ENCODE assay signal across 8 cellular contexts in genomic region chr1:110783292-110783918, GRCh38.
DNase-seq lines count a peak whose midpoint lies in the region; ATAC-seq and TF ChIP-seq lines count a peak whose summit lies in the region.

No MANE protein-coding gene starts in this region.

- TF ChIP-seq CTCF in mucosa of descending colon (IDR thresholded peaks at IDR 0.05): peak; percentile 88

- H3K27ac ChIP-seq in CD4-positive, alpha-beta memory T cell (ENCODE audit: low read depth, low read length): no peak overlapping the region

- peak overlapping the region in 6 of 7 donors; percentile 15 to 72 (median 38) for H3K27ac Mint-ChIP-seq in CD4-positive, alpha-beta memory T cell
- H3K27ac Mint-ChIP-seq in activated CD8-positive, alpha-beta T cell treated with anti-CD3 and anti-CD28 coated beads, Interleukin-2, amount 10 ng/mL, durations not matched to agents 7 days and 5 days: no peak overlapping the region

- peak; percentile 69 to 74 (median 74) for DNase-seq in CD4-positive, alpha-beta memory T cell
- DNase-seq in NCI-H82 treated with DMSO at 0.1 percent for 48 hours (lab: John Stamatoyannopoulos, UW; ENCODE audit: unreplicated experiment): peak; percentile 58
- DNase-seq in activated CD8-positive, alpha-beta T cell treated with anti-CD3 and anti-CD28 coated beads, Interleukin-2, amount 10 ng/mL, durations not matched to agents 7 days and 5 days: peak; percentile 79
- peak; percentile 50 for DNase-seq in epidermal melanocyte (ENCODE audit: insufficient read length, low spot score)
- peak in 1 of 3 donors; percentile 59 for DNase-seq in mucosa of descending colon
- peak; percentile 84 for DNase-seq in superior temporal gyrus (ENCODE audit: extremely low spot score)

- H3K4me1 ChIP-seq in CD4-positive, alpha-beta memory T cell (ENCODE audit: insufficient read depth, low read length): peaks cover 62% of the 10 kb centered on the region
- H3K4me1 ChIP-seq in mucosa of descending colon (ENCODE audit: low read depth): no peaks in the 10 kb centered on the region

- CTCF ChIA-PET in CD4-positive, alpha-beta memory T cell (lab: Charles Lee; ENCODE audit: partially characterized antibody): interaction anchor here (0.6 to 10.1 kb wide), 30 partner anchors 8 to 374 kb away, joined by 3 to 175 read pairs (median 6); no protein-coding TSS in a partner anchor
- CTCF ChIA-PET in activated CD8-positive, alpha-beta T cell treated with anti-CD3 and anti-CD28 coated beads, Interleukin-2, amount 10 ng/mL, durations not matched to agents 7 days and 5 days (lab: Charles Lee): interaction anchor here (0.6 to 10.1 kb wide), 38 partner anchors 10 to 343 kb away, joined by 3 to 248 read pairs (median 6); partner anchors contain the start of genes CD53, KCNA2, KCNA3 and LRIF1

- intact Hi-C loops in CD4-positive, alpha-beta memory T cell (cut with micrococcal nuclease): loop anchor here (1.0 to 5.0 kb wide), 9 partner anchors 47 to 580 kb away; no protein-coding TSS in a partner anchor
- intact Hi-C loops in mucosa of descending colon (cut with DNase I, micrococcal nuclease): loop anchor here in 1 of 2 donors (5.0 kb wide), 1 partner anchor 166 kb away; no protein-coding TSS in a partner anchor

- peaks cover 0 to 1% of the 10 kb centered on the region in 2 donors for H3K27me3 Mint-ChIP-seq in CD4-positive, alpha-beta memory T cell
- peaks cover 5% of the 10 kb centered on the region for H3K27me3 Mint-ChIP-seq in activated CD8-positive, alpha-beta T cell treated with anti-CD3 and anti-CD28 coated beads, Interleukin-2, amount 10 ng/mL, durations not matched to agents 7 days and 5 days (ENCODE audit: low read depth)

- H3K4me3 Mint-ChIP-seq in CD4-positive, alpha-beta memory T cell: peak overlapping the region in 4 of 8 donors; percentile 3 to 41 (median 35)
- H3K4me3 Mint-ChIP-seq in activated CD8-positive, alpha-beta T cell treated with anti-CD3 and anti-CD28 coated beads, Interleukin-2, amount 10 ng/mL, durations not matched to agents 7 days and 5 days: no peak overlapping the region

- POLR2A ChIA-PET in CD4-positive, alpha-beta memory T cell (lab: Charles Lee; ENCODE audit: partially characterized antibody): interaction anchor here (0.7 to 3.3 kb wide), 5 partner anchors 46 to 209 kb away, joined by 3 to 18 read pairs (median 5); partner anchors contain the start of gene CD53
- POLR2A ChIA-PET in activated CD8-positive, alpha-beta T cell treated with anti-CD3 and anti-CD28 coated beads, Interleukin-2, amount 10 ng/mL, durations not matched to agents 7 days and 5 days (lab: Charles Lee): interaction anchor here (0.9 to 3.4 kb wide), 4 partner anchors 18 to 181 kb away, joined by 3 to 21 read pairs (median 4); partner anchors contain the start of genes CD53 and LRIF1

- H3K9me3 ChIP-seq in CD4-positive, alpha-beta memory T cell (ENCODE audit: control insufficient read depth in 1 of 2, low read length in 2 of 2): no peaks in the 10 kb centered on the region
- H3K9me3 ChIP-seq in mucosa of descending colon: no peaks in the 10 kb centered on the region

- no peaks in the 10 kb centered on the region for H3K27me3 ChIP-seq in CD4-positive, alpha-beta memory T cell (ENCODE audit: insufficient read depth, low read length)

- H3K4me3 ChIP-seq in CD4-positive, alpha-beta memory T cell (ENCODE audit: low read length in 2 of 2): no peak overlapping the region
- no peak overlapping the region for H3K4me3 ChIP-seq in mucosa of descending colon

- peaks cover 0 to 7% (median 1%) of the 10 kb centered on the region in 8 donors for H3K9me3 Mint-ChIP-seq in CD4-positive, alpha-beta memory T cell
- no peaks in the 10 kb centered on the region for H3K9me3 Mint-ChIP-seq in activated CD8-positive, alpha-beta T cell treated with anti-CD3 and anti-CD28 coated beads, Interleukin-2, amount 10 ng/mL, durations not matched to agents 7 days and 5 days (ENCODE audit: insufficient read depth)

- H3K36me3 ChIP-seq in CD4-positive, alpha-beta memory T cell (ENCODE audit: insufficient read depth, low read length): no peaks in the 10 kb centered on the region
- H3K36me3 ChIP-seq in mucosa of descending colon (ENCODE audit: low read depth): no peaks in the 10 kb centered on the region

- ATAC-seq in HG02885 (IDR thresholded peaks at IDR 0.05; ENCODE audit: poor library complexity, unreplicated experiment) (peak; percentile 33), mucosa of descending colon (peak; percentile 81), GM21367 (IDR thresholded peaks at IDR 0.05; ENCODE audit: unreplicated experiment) (no peak)
- peak; percentile 23 for ATAC-seq in activated CD8-positive, alpha-beta T cell treated with anti-CD3 and anti-CD28 coated beads, Interleukin-2, amount 10 ng/mL, durations not matched to agents 7 days and 5 days

- no peaks in the 10 kb centered on the region for H3K36me3 Mint-ChIP-seq in CD4-positive, alpha-beta memory T cell
- peaks cover 20% of the 10 kb centered on the region for H3K36me3 Mint-ChIP-seq in activated CD8-positive, alpha-beta T cell treated with anti-CD3 and anti-CD28 coated beads, Interleukin-2, amount 10 ng/mL, durations not matched to agents 7 days and 5 days (ENCODE audit: low read depth)

- H3K4me1 Mint-ChIP-seq in CD4-positive, alpha-beta memory T cell: peaks cover 55 to 77% (median 62%) of the 10 kb centered on the region in 4 donors
- peaks cover 65% of the 10 kb centered on the region for H3K4me1 Mint-ChIP-seq in activated CD8-positive, alpha-beta T cell treated with anti-CD3 and anti-CD28 coated beads, Interleukin-2, amount 10 ng/mL, durations not matched to agents 7 days and 5 days (ENCODE audit: low read depth)
